In the genomic region with DNA sequence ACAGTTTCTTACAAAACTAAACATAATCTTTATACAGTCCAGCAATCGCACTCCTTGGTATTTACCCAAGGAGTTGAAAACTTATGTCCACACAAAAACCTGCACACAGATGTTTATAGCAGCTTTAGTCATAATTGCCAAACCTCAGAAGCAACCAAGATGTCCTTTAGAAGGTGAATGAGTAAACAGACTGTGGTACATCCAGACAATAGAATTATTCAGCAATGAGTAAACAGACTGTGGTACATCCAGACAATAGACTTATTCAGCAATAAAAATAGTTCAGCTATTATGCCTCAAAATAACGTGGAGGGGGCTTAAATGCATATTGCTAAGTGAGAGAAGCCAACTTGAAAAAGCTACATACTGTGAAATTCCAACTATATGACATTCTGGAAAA, we compare ENCODE assay signal across 29 cellular contexts.
A peak's percentile ranks its signal among the peaks of the same experiment; 100 is the strongest.
DNase-seq lines count a peak whose midpoint lies in the region; ATAC-seq, FAIRE-seq and TF ChIP-seq lines count a peak whose summit lies in the region.
"Had no signal": no experiment of that assay in that cellular context is flagged by ENCODE, and none has a peak within 500 bp of the region (broad histone marks: within the 10 kb centered on the region; RNA-seq: fewer than 3 reads in every experiment).

No MANE protein-coding gene starts in this region.

- H3K9me3 Mint-ChIP-seq in astrocyte (ENCODE audit: unreplicated experiment): peaks cover 16% of the 10 kb centered on the region

- no peak for FAIRE-seq in astrocyte (lab: Jason Lieb, UNC)

- no peak overlapping the region for H3K9ac ChIP-seq in astrocyte (ENCODE audit: low read length)
- H3K9ac ChIP-seq: neural progenitor cell had no signal

- no peak overlapping the region for H3K27ac ChIP-seq in astrocyte (ENCODE audit: low read depth, low read length)
- no peak overlapping the region for H3K27ac ChIP-seq in aorta (ENCODE audit: low read depth in 1 of 2, low read length in 2 of 2)
- H3K27ac ChIP-seq: esophagus squamous epithelium, left ventricle myocardium inferior, neural progenitor cell, psoas muscle, SJSA1, skin epidermis, thoracic aorta had no signal

- peak; percentile 51 for DNase-seq in DMS53 (lab: John Stamatoyannopoulos, UW)
- peak; percentile 62 for DNase-seq in LNCaP clone FGC (ENCODE audit: low read depth)
- peak; percentile 25 for DNase-seq in astrocyte (ENCODE audit: low read depth)
- peak; percentile 11 for DNase-seq in kidney glomerular epithelial cell (lab: John Stamatoyannopoulos, UW)
- DNase-seq in central memory CD4-positive, alpha-beta T cell: no peak
- DNase-seq in aorta: no peak
- no peak for DNase-seq in T-helper 1 cell
- DNase-seq: activated CD4-positive, CD25-positive, alpha-beta regulatory T cell; activated CD8-positive, alpha-beta T cell treated with anti-CD3 and anti-CD28 coated beads for 36 hours; activated naive CD4-positive, alpha-beta T cell; amniotic stem cell; CD4-positive, alpha-beta T cell; effector CD8-positive, alpha-beta T cell; esophagus squamous epithelium; glutamatergic neuron; H7; left ventricle myocardium inferior; MM.1S; NCI-H1694; NCI-H82; OCI-M1; psoas muscle; stimulated activated CD4-positive, alpha-beta T cell treated with anti-CD3 and anti-CD28 coated beads, Interleukin-2, amount 100 ng/mL, for 24 hours; stimulated activated naive CD4-positive, alpha-beta T cell had no signal

- H2AFZ ChIP-seq in astrocyte (ENCODE audit: low read depth, low read length): no peak overlapping the region
- H2AFZ ChIP-seq: neural progenitor cell had no signal

- H3K79me2 ChIP-seq in astrocyte (ENCODE audit: insufficient read depth, low read length): no peaks in the 10 kb centered on the region

- H3K27ac Mint-ChIP-seq in astrocyte (ENCODE audit: unreplicated experiment): no peak overlapping the region
- H3K27ac Mint-ChIP-seq: activated CD8-positive, alpha-beta T cell treated with anti-CD3 and anti-CD28 coated beads for 36 hours; CD4-positive, alpha-beta T cell; neural progenitor cell had no signal

- ATAC-seq in aorta (ENCODE audit: low FRiP score) (no peak), HG03196 (IDR thresholded peaks at IDR 0.05; ENCODE audit: unreplicated experiment) (no peak)
- ATAC-seq: activated CD8-positive, alpha-beta T cell treated with anti-CD3 and anti-CD28 coated beads for 36 hours; psoas muscle had no signal

- H3K27me3 Mint-ChIP-seq in astrocyte (ENCODE audit: low read depth, unreplicated experiment): no peaks in the 10 kb centered on the region

- H3K36me3 ChIP-seq in astrocyte (ENCODE audit: insufficient read depth, low read length) (no peaks in the 10 kb centered on the region), aorta (ENCODE audit: control insufficient read depth in 1 of 2, insufficient read depth in 2 of 2, low read length in 1 of 2) (no peaks in the 10 kb centered on the region)
- H3K36me3 ChIP-seq: esophagus squamous epithelium, left ventricle myocardium inferior, neural progenitor cell, SJSA1, thoracic aorta had no signal

- intact Hi-C loops in aorta (cut with DNase I): no loop called here

- H3K4me2 ChIP-seq in astrocyte (ENCODE audit: low read length): no peak overlapping the region
- H3K4me2 ChIP-seq: neural progenitor cell had no signal

- no peak for TF ChIP-seq CTCF in LNCaP clone FGC (IDR thresholded peaks at IDR 0.05; ENCODE audit: control insufficient read depth, extremely low read depth, insufficient read depth)
- TF ChIP-seq CTCF in astrocyte (IDR thresholded peaks at IDR 0.05; ENCODE audit: insufficient read depth, low read depth, low read length): no peak

- H3K4me1 ChIP-seq in astrocyte (ENCODE audit: insufficient read depth, low read length): no peaks in the 10 kb centered on the region
- no peaks in the 10 kb centered on the region for H3K4me1 ChIP-seq in aorta (ENCODE audit: control insufficient read depth in 1 of 2, insufficient read depth in 2 of 2, low read length in 2 of 2)
- H3K4me1 ChIP-seq: esophagus squamous epithelium, left ventricle myocardium inferior, neural progenitor cell, psoas muscle had no signal

- no peak overlapping the region for H3K4me3 Mint-ChIP-seq in astrocyte (ENCODE audit: unreplicated experiment)
- H3K4me3 Mint-ChIP-seq: activated CD8-positive, alpha-beta T cell treated with anti-CD3 and anti-CD28 coated beads for 36 hours; CD4-positive, alpha-beta T cell; neural progenitor cell had no signal

- H3K4me1 Mint-ChIP-seq in astrocyte (ENCODE audit: low read depth, unreplicated experiment): peaks cover 6% of the 10 kb centered on the region
- H3K4me1 Mint-ChIP-seq: neural progenitor cell had no signal

- no peaks in the 10 kb centered on the region for H4K20me1 ChIP-seq in astrocyte (ENCODE audit: insufficient read depth, low read length)

- H3K27me3 ChIP-seq in astrocyte (ENCODE audit: insufficient read depth, low read length) (no peaks in the 10 kb centered on the region), aorta (ENCODE audit: control insufficient read depth in 1 of 2, insufficient read depth in 2 of 2, low read length in 1 of 2) (no peaks in the 10 kb centered on the region)
- H3K27me3 ChIP-seq: neural progenitor cell, SJSA1 had no signal

- no peaks in the 10 kb centered on the region for H3K36me3 Mint-ChIP-seq in astrocyte (ENCODE audit: low read depth, unreplicated experiment)
- H3K36me3 Mint-ChIP-seq: neural progenitor cell had no signal

- 58 to 70% methylated on average over 2 of the region's 2 CpGs for WGBS in aorta, 2 donors

- H3K9me3 ChIP-seq in astrocyte (ENCODE audit: insufficient read depth, low read depth, low read length) (no peaks in the 10 kb centered on the region), aorta (ENCODE audit: control insufficient read depth, low read length) (no peaks in the 10 kb centered on the region)
- H3K9me3 ChIP-seq: thoracic aorta had no signal

- no peak overlapping the region for H3K4me3 ChIP-seq in LNCaP clone FGC (ENCODE audit: low read depth, low read length)
- no peak overlapping the region for H3K4me3 ChIP-seq in astrocyte (ENCODE audit: insufficient read depth, low read depth, low read length)
- no peak overlapping the region for H3K4me3 ChIP-seq in aorta (ENCODE audit: low read length in 2 of 2)
- H3K4me3 ChIP-seq: esophagus squamous epithelium, left ventricle myocardium inferior, neural progenitor cell, psoas muscle, SJSA1, skin epidermis, thoracic aorta had no signal

Comparison
In these comparisons a context has a peak if more than half of its experiments do, and no peak if none do; other contexts are left out.
1. DNase-seq: peak in DMS53 (single experiment), LNCaP clone FGC (single experiment), astrocyte (single experiment) and kidney glomerular epithelial cell (single experiment); none in central memory CD4-positive, alpha-beta T cell (single experiment), aorta (0 of 2) and T-helper 1 cell (0 of 5).